Comparison of ENCODE assay signal across 8 cellular contexts in the genomic region with DNA sequence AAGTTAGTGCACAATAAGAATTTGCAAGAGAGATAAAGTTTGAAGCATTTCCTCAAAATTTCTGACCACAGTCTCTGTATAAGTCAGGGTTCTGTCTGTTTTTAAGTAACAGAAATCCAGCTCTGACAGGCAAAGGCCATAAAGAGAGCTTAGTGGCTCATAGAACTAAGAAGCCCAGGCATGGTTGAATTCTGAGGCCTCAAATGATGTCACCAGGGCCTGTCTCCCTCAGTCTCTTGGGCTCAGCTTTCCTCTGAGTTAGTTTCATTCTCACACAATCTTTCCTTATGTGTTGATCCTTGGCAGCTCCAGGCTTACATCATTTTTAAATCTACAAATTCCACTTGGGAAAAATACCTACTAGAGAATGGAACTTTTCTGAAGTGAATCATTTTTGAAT.
DNase-seq lines count a peak whose midpoint lies in the region; ATAC-seq and TF ChIP-seq lines count a peak whose summit lies in the region.

No MANE protein-coding gene starts in this region.

- peak; percentile 41 for ATAC-seq in HG03095 (IDR thresholded peaks at IDR 0.05; ENCODE audit: unreplicated experiment)
- no peak for ATAC-seq in WTC11
- no peak for ATAC-seq in HG03025 (IDR thresholded peaks at IDR 0.05; ENCODE audit: low FRiP score, unreplicated experiment)

- peaks cover 12% of the 10 kb centered on the region for H3K27me3 Mint-ChIP-seq in WTC11 (ENCODE audit: low read depth)

- POLR2A ChIA-PET in WTC11 (lab: Charles Lee): no interaction called here

- H3K27ac Mint-ChIP-seq in WTC11: no peak overlapping the region

- TF ChIP-seq CTCF in WTC11 (IDR thresholded peaks at IDR 0.05): no peak

- no peak overlapping the region for H3K4me3 Mint-ChIP-seq in WTC11

- H3K4me1 Mint-ChIP-seq in WTC11: peaks cover 40% of the 10 kb centered on the region

- peak; percentile 17 for DNase-seq in stimulated activated CD4-positive, alpha-beta T cell treated with anti-CD3 and anti-CD28 coated beads, Interleukin-4, amount 100 ng/mL, for 24 hours
- DNase-seq in stimulated activated CD4-positive, alpha-beta T cell treated with anti-CD3 and anti-CD28 coated beads, Interleukin-12 subunit alpha, Interleukin-12 subunit beta, amount 100 ng/mL, for 4 hours: no peak
- DNase-seq in astrocyte of the hippocampus (ENCODE audit: low read depth, low spot score) (peak; percentile 51), RKO (ENCODE audit: low spot score) (no peak), COR-L47 (lab: John Stamatoyannopoulos, UW) (no peak), WTC11 (ENCODE audit: low spot score) (no peak)

- no peaks in the 10 kb centered on the region for H3K9me3 Mint-ChIP-seq in WTC11

- H3K36me3 Mint-ChIP-seq in WTC11: no peaks in the 10 kb centered on the region

- CTCF ChIA-PET in WTC11 (lab: Charles Lee): no interaction called here

TF ChIP-seq in WTC11, 78 proteins besides CTCF, POLR2A, EP300 and RAD21:
- TF ChIP-seq, protein P1, sequence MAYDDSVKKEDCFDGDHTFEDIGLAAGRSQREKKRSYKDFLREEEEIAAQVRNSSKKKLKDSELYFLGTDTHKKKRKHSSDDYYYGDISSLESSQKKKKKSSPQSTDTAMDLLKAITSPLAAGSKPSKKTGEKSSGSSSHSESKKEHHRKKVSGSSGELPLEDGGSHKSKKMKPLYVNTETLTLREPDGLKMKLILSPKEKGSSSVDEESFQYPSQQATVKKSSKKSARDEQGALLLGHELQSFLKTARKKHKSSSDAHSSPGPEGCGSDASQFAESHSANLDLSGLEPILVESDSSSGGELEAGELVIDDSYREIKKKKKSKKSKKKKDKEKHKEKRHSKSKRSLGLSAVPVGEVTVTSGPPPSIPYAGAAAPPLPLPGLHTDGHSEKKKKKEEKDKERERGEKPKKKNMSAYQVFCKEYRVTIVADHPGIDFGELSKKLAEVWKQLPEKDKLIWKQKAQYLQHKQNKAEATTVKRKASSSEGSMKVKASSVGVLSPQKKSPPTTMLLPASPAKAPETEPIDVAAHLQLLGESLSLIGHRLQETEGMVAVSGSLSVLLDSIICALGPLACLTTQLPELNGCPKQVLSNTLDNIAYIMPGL (CRISPR knock-in tag; IDR thresholded peaks at IDR 0.05): no peak
- TF ChIP-seq NR3C1 (CRISPR knock-in tag; conservative IDR thresholded peaks at IDR 0.05; ENCODE audit: low read depth) (no peak), MXD4 (CRISPR knock-in tag; IDR thresholded peaks at IDR 0.05; ENCODE audit: borderline replicate concordance) (no peak)
- TF ChIP-seq, protein P2, sequence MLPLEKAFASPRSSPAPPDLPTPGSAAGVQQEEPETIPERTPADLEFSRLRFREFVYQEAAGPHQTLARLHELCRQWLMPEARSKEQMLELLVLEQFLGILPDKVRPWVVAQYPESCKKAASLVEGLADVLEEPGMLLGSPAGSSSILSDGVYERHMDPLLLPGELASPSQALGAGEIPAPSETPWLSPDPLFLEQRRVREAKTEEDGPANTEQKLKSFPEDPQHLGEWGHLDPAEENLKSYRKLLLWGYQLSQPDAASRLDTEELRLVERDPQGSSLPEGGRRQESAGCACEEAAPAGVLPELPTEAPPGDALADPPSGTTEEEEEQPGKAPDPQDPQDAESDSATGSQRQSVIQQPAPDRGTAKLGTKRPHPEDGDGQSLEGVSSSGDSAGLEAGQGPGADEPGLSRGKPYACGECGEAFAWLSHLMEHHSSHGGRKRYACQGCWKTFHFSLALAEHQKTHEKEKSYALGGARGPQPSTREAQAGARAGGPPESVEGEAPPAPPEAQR (CRISPR knock-in tag; IDR thresholded peaks at IDR 0.05): no peak
- TF ChIP-seq, protein P3, sequence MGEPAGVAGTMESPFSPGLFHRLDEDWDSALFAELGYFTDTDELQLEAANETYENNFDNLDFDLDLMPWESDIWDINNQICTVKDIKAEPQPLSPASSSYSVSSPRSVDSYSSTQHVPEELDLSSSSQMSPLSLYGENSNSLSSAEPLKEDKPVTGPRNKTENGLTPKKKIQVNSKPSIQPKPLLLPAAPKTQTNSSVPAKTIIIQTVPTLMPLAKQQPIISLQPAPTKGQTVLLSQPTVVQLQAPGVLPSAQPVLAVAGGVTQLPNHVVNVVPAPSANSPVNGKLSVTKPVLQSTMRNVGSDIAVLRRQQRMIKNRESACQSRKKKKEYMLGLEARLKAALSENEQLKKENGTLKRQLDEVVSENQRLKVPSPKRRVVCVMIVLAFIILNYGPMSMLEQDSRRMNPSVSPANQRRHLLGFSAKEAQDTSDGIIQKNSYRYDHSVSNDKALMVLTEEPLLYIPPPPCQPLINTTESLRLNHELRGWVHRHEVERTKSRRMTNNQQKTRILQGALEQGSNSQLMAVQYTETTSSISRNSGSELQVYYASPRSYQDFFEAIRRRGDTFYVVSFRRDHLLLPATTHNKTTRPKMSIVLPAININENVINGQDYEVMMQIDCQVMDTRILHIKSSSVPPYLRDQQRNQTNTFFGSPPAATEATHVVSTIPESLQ (CRISPR knock-in tag; IDR thresholded peaks at IDR 0.05): no peak
- TF ChIP-seq, protein P4, sequence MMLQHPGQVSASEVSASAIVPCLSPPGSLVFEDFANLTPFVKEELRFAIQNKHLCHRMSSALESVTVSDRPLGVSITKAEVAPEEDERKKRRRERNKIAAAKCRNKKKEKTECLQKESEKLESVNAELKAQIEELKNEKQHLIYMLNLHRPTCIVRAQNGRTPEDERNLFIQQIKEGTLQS (CRISPR knock-in tag; conservative IDR thresholded peaks at IDR 0.05): no peak
- TF ChIP-seq, protein P5, sequence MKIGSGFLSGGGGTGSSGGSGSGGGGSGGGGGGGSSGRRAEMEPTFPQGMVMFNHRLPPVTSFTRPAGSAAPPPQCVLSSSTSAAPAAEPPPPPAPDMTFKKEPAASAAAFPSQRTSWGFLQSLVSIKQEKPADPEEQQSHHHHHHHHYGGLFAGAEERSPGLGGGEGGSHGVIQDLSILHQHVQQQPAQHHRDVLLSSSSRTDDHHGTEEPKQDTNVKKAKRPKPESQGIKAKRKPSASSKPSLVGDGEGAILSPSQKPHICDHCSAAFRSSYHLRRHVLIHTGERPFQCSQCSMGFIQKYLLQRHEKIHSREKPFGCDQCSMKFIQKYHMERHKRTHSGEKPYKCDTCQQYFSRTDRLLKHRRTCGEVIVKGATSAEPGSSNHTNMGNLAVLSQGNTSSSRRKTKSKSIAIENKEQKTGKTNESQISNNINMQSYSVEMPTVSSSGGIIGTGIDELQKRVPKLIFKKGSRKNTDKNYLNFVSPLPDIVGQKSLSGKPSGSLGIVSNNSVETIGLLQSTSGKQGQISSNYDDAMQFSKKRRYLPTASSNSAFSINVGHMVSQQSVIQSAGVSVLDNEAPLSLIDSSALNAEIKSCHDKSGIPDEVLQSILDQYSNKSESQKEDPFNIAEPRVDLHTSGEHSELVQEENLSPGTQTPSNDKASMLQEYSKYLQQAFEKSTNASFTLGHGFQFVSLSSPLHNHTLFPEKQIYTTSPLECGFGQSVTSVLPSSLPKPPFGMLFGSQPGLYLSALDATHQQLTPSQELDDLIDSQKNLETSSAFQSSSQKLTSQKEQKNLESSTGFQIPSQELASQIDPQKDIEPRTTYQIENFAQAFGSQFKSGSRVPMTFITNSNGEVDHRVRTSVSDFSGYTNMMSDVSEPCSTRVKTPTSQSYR (CRISPR knock-in tag; IDR thresholded peaks at IDR 0.05): no peak

Comparison
In these comparisons a context has a peak if more than half of its experiments do, and no peak if none do; other contexts are left out.
1. DNase-seq: peak in stimulated activated CD4-positive, alpha-beta T cell treated with anti-CD3 and anti-CD28 coated beads, Interleukin-4, amount 100 ng/mL, for 24 hours (single experiment) and astrocyte of the hippocampus (single experiment); none in stimulated activated CD4-positive, alpha-beta T cell treated with anti-CD3 and anti-CD28 coated beads, Interleukin-12 subunit alpha, Interleukin-12 subunit beta, amount 100 ng/mL, for 4 hours (single experiment), RKO (single experiment), COR-L47 (single experiment) and WTC11 (single experiment).